9 cellular contexts compared by ENCODE assay signal in genomic region chr6:2110504-2110903, GRCh38.
DNase-seq lines count a peak whose midpoint lies in the region; ATAC-seq and TF ChIP-seq lines count a peak whose summit lies in the region.
"Had no signal": no experiment of that assay in that cellular context is flagged by ENCODE, and none has a peak within 500 bp of the region (broad histone marks: within the 10 kb centered on the region; RNA-seq: fewer than 3 reads in every experiment).

No MANE protein-coding gene starts in this region.

- TF ChIP-seq CTCF in right atrium auricular region (IDR thresholded peaks at IDR 0.05) (no peak), breast epithelium (IDR thresholded peaks at IDR 0.05) (no peak), thoracic aorta (IDR thresholded peaks at IDR 0.05) (no peak)

- H3K4me3 ChIP-seq in right cardiac atrium (ENCODE audit: low read length) (peak overlapping the region; percentile 7), right atrium auricular region (no peak overlapping the region), breast epithelium (peak overlapping the region in 2 of 3 donors; percentile 6 to 27), thoracic aorta (peak overlapping the region; percentile 57), mesendoderm (ENCODE audit: low read length) (no peak overlapping the region)

- H3K27ac ChIP-seq in right cardiac atrium (ENCODE audit: low read length) (peak overlapping the region; percentile 42), right atrium auricular region (no peak overlapping the region), breast epithelium (peak overlapping the region in 1 of 2 donors; percentile 20), thoracic aorta (peak overlapping the region; percentile 71 to 77), mesendoderm (ENCODE audit: low read depth, low read length) (no peak overlapping the region)
- H3K27ac ChIP-seq: epithelial cell of prostate had no signal

- no peak overlapping the region for H2BK5ac ChIP-seq in mesendoderm (ENCODE audit: low read length)

- H3K4me1 ChIP-seq in right cardiac atrium (ENCODE audit: control insufficient read depth, insufficient read depth, low read length) (peaks cover 2% of the 10 kb centered on the region), right atrium auricular region (peaks cover 0 to 6% of the 10 kb centered on the region in 2 donors), breast epithelium (no peaks in the 10 kb centered on the region), thoracic aorta (ENCODE audit: control insufficient read depth in 1 of 2, low read depth in 2 of 2) (peaks cover 15 to 27% of the 10 kb centered on the region in 2 donors), mesendoderm (ENCODE audit: control insufficient read depth, low read depth, low read length) (no peaks in the 10 kb centered on the region)

- no peak overlapping the region for H3K9ac ChIP-seq in mesendoderm (ENCODE audit: low read length)

- ATAC-seq in right cardiac atrium (peak in 1 of 2 donors; percentile 44), HG03159 (IDR thresholded peaks at IDR 0.05; ENCODE audit: unreplicated experiment) (peak; percentile 62), thoracic aorta (ENCODE audit: insufficient number of reproducible peaks, low FRiP score, low read depth) (peak; percentile 52), HG03097 (IDR thresholded peaks at IDR 0.05; ENCODE audit: low FRiP score, unreplicated experiment) (no peak)

- no peak overlapping the region for H2BK120ac ChIP-seq in mesendoderm (ENCODE audit: low read depth, low read length)

- WGBS in right cardiac atrium, result 61% methylated on average over 4 of the region's 4 CpGs
- no CpG with 5 or more reads among the region's 4 CpGs for WGBS in mesendoderm (ENCODE audit: extremely low coverage, insufficient coverage, low lambda C conversion rate)

- no peak overlapping the region for H3K18ac ChIP-seq in mesendoderm (ENCODE audit: low read length)

- H3K27me3 ChIP-seq in right cardiac atrium (ENCODE audit: control insufficient read depth, insufficient read depth) (no peaks in the 10 kb centered on the region), right atrium auricular region (no peaks in the 10 kb centered on the region), breast epithelium (no peaks in the 10 kb centered on the region), thoracic aorta (replicated peaks; ENCODE audit: insufficient read depth) (no peaks in the 10 kb centered on the region), mesendoderm (ENCODE audit: insufficient read depth, low read length, poor library complexity) (no peaks in the 10 kb centered on the region)

- H2BK15ac ChIP-seq in mesendoderm (replicated peaks; ENCODE audit: low read depth), result no peak overlapping the region

- H3K9me3 ChIP-seq in right cardiac atrium (ENCODE audit: control insufficient read depth, low read length) (no peaks in the 10 kb centered on the region), right atrium auricular region (no peaks in the 10 kb centered on the region), breast epithelium (no peaks in the 10 kb centered on the region), thoracic aorta (no peaks in the 10 kb centered on the region)

- no peaks in the 10 kb centered on the region for H3K79me1 ChIP-seq in mesendoderm (ENCODE audit: low read length)

- H3K79me2 ChIP-seq in mesendoderm (ENCODE audit: control insufficient read depth, insufficient read depth, low read length), result no peaks in the 10 kb centered on the region

- H3K56ac ChIP-seq in mesendoderm (ENCODE audit: low read length), result no peak overlapping the region

- DNase-seq in right cardiac atrium, result no peak
- DNase-seq in right atrium auricular region (ENCODE audit: low spot score), result no peak
- no peak for DNase-seq in breast epithelium (ENCODE audit: low spot score in 2 of 2)
- DNase-seq in thoracic aorta (ENCODE audit: low spot score), result peak; percentile 35
- no peak for DNase-seq in mesendoderm
- DNase-seq in NOMO-1 treated with dmso at 0.1 percent for 144 hours (lab: John Stamatoyannopoulos, UW; ENCODE audit: unreplicated experiment), result no peak

- H3K36me3 ChIP-seq in right atrium auricular region, result no peaks in the 10 kb centered on the region
- H3K36me3 ChIP-seq in breast epithelium, result no peaks in the 10 kb centered on the region
- H3K36me3 ChIP-seq in thoracic aorta, result no peaks in the 10 kb centered on the region
- no peaks in the 10 kb centered on the region for H3K36me3 ChIP-seq in mesendoderm (ENCODE audit: control insufficient read depth, insufficient read depth, low read length)

- intact Hi-C loops in right cardiac atrium (cut with DNase I) (no loop called here), breast epithelium (cut with DNase I; ENCODE audit: low total_unique reads) (loop anchor here (10.0 kb wide), 2 partner anchors 64 to 894 kb away; no protein-coding TSS in a partner anchor)

- no peak overlapping the region for H4K5ac ChIP-seq in mesendoderm (ENCODE audit: low read length)

- no peak overlapping the region for H4K8ac ChIP-seq in mesendoderm (ENCODE audit: low read depth, low read length)

- H2AK5ac ChIP-seq in mesendoderm (ENCODE audit: low read length), result no peak overlapping the region

- no peak overlapping the region for H3K4me2 ChIP-seq in mesendoderm (ENCODE audit: low read length)

- TF ChIP-seq POLR2A in breast epithelium (IDR thresholded peaks at IDR 0.05), result no peak

- H3K23ac ChIP-seq in mesendoderm (ENCODE audit: low read length), result no peak overlapping the region

- no peak overlapping the region for H3K4ac ChIP-seq in mesendoderm (ENCODE audit: low read depth, low read length)

Comparison
In these comparisons a context has a peak if more than half of its experiments do, and no peak if none do; other contexts are left out.
1. H3K27ac ChIP-seq: peak in right cardiac atrium (single experiment) and thoracic aorta (2 of 2); none in right atrium auricular region (0 of 2) and mesendoderm (single experiment).
2. H3K4me3 ChIP-seq: peak in right cardiac atrium (single experiment), breast epithelium (2 of 3) and thoracic aorta (single experiment); none in right atrium auricular region (0 of 2) and mesendoderm (single experiment).